Comparison of ENCODE assay signal across 15 cellular contexts in the genomic region with DNA sequence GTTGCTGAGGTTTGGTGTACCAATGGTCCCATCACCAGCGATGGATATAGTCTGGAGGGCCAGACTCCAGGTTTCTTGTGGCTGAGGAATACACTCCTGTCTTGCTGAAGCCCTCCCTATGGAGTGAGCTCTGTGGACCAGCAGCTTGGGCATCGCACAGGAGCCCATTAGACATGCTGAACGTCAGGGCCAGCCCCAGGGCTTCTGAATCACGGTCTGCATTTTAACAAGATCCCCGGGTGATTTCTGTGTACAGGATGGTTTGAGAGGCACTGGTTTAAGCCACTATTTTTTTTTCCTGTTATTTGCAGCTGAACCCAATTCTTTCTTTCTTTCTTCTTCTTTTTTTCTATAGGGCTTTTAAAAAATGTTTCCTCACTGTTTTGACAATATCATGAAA.
A peak's percentile ranks its signal among the peaks of the same experiment; 100 is the strongest.
DNase-seq lines count a peak whose midpoint lies in the region; ATAC-seq and TF ChIP-seq lines count a peak whose summit lies in the region.
"Had no signal": no experiment of that assay in that cellular context is flagged by ENCODE, and none has a peak within 500 bp of the region (broad histone marks: within the 10 kb centered on the region; RNA-seq: fewer than 3 reads in every experiment).

No MANE protein-coding gene starts in this region.

- H3K36me3 Mint-ChIP-seq in CD4-positive, CD25-positive, alpha-beta regulatory T cell: no peaks in the 10 kb centered on the region
- H3K36me3 Mint-ChIP-seq in HFFc6 (ENCODE audit: low read depth): 0 out of 2 replicates have a peak, but pooled peaks cover 7% of the 10 kb centered on the region
- H3K36me3 Mint-ChIP-seq in activated T-helper 17 cell treated with anti-CD3 and anti-CD28 coated beads, Interleukin-2, amount 50 U/mL, for 72 hours (ENCODE audit: low read depth): no peaks in the 10 kb centered on the region

- no peaks in the 10 kb centered on the region for H3K79me2 ChIP-seq in parathyroid adenoma

- no peak overlapping the region for H3K9ac ChIP-seq in parathyroid adenoma

- peaks cover 25 to 60% (median 40%) of the 10 kb centered on the region in 4 donors for H3K4me1 Mint-ChIP-seq in CD4-positive, CD25-positive, alpha-beta regulatory T cell
- H3K4me1 Mint-ChIP-seq in HFFc6 (ENCODE audit: low read depth): peaks cover 23% of the 10 kb centered on the region
- peaks cover 29% of the 10 kb centered on the region for H3K4me1 Mint-ChIP-seq in activated T-helper 17 cell treated with anti-CD3 and anti-CD28 coated beads, Interleukin-2, amount 50 U/mL, for 72 hours

- no peak overlapping the region for H3K4me2 ChIP-seq in parathyroid adenoma (ENCODE audit: low read length)

- ATAC-seq in CD4-positive, CD25-positive, alpha-beta regulatory T cell (ENCODE audit: low read depth in 2 of 2): no peak
- no peak for ATAC-seq in activated T-helper 17 cell treated with anti-CD3 and anti-CD28 coated beads, Interleukin-2, amount 50 U/mL, for 72 hours (replicated peaks)
- ATAC-seq in GM18907 (IDR thresholded peaks at IDR 0.05; ENCODE audit: unreplicated experiment) (no peak), GM21390 (IDR thresholded peaks at IDR 0.05; ENCODE audit: unreplicated experiment) (no peak)

- DNase-seq in CD4-positive, CD25-positive, alpha-beta regulatory T cell: no peak
- DNase-seq in HFFc6 (no peak), NCI-H345 (lab: John Stamatoyannopoulos, UW) (no peak), GM13976 (ENCODE audit: low spot score) (no peak)
- DNase-seq: activated CD4-positive, alpha-beta T cell treated with anti-CD3 and anti-CD28 coated beads for 4 hours; cerebellar nuclear complex; NCI-H1048; OCI-M1; stimulated activated CD4-positive, alpha-beta T cell treated with anti-CD3 and anti-CD28 coated beads, Interleukin-2, amount 100 ng/mL, for 48 hours had no signal

- peaks cover 32% of the 10 kb centered on the region for H3K4me1 ChIP-seq in CD4-positive, CD25-positive, alpha-beta regulatory T cell (ENCODE audit: control insufficient read depth, insufficient read depth, low read length, poor library complexity, severe bottlenecking)
- no peaks in the 10 kb centered on the region for H3K4me1 ChIP-seq in parathyroid adenoma

- H3K27me3 ChIP-seq in CD4-positive, CD25-positive, alpha-beta regulatory T cell (ENCODE audit: control insufficient read depth, insufficient read depth, low read length): no peaks in the 10 kb centered on the region
- no peaks in the 10 kb centered on the region for H3K27me3 ChIP-seq in parathyroid adenoma (ENCODE audit: control insufficient read depth, insufficient read depth, low read length)

- no peaks in the 10 kb centered on the region for H3K9me3 Mint-ChIP-seq in CD4-positive, CD25-positive, alpha-beta regulatory T cell
- H3K9me3 Mint-ChIP-seq in HFFc6: no peaks in the 10 kb centered on the region
- H3K9me3 Mint-ChIP-seq in activated T-helper 17 cell treated with anti-CD3 and anti-CD28 coated beads, Interleukin-2, amount 50 U/mL, for 72 hours: no peaks in the 10 kb centered on the region

- no peaks in the 10 kb centered on the region for H3K9me3 ChIP-seq in CD4-positive, CD25-positive, alpha-beta regulatory T cell (ENCODE audit: control insufficient read depth in 2 of 2, low read length in 2 of 2)
- H3K9me3 ChIP-seq in parathyroid adenoma (ENCODE audit: control insufficient read depth, low read length): no peaks in the 10 kb centered on the region

- no peak overlapping the region for H3K27ac ChIP-seq in CD4-positive, CD25-positive, alpha-beta regulatory T cell (ENCODE audit: insufficient read depth, low read length, poor library complexity, severe bottlenecking)
- H3K27ac ChIP-seq in parathyroid adenoma: peak overlapping the region; percentile 39
- H3K27ac ChIP-seq: C4-2B had no signal

- no peaks in the 10 kb centered on the region for H3K27me3 Mint-ChIP-seq in CD4-positive, CD25-positive, alpha-beta regulatory T cell
- peaks cover 9% of the 10 kb centered on the region for H3K27me3 Mint-ChIP-seq in HFFc6 (ENCODE audit: insufficient read depth)
- peaks cover 8% of the 10 kb centered on the region for H3K27me3 Mint-ChIP-seq in activated T-helper 17 cell treated with anti-CD3 and anti-CD28 coated beads, Interleukin-2, amount 50 U/mL, for 72 hours

- TF ChIP-seq CTCF in HFFc6 (IDR thresholded peaks at IDR 0.05): no peak
- no peak for TF ChIP-seq CTCF in parathyroid adenoma (IDR thresholded peaks at IDR 0.05)
- TF ChIP-seq CTCF in GM13976 (IDR thresholded peaks at IDR 0.05; ENCODE audit: borderline replicate concordance, control extremely low read depth, extremely low read depth, insufficient read depth, missing control alignments): no peak

- H3K4me3 Mint-ChIP-seq in CD4-positive, CD25-positive, alpha-beta regulatory T cell: peak overlapping the region in 1 of 4 donors; percentile 7
- H3K4me3 Mint-ChIP-seq in HFFc6: no peak overlapping the region
- H3K4me3 Mint-ChIP-seq in activated T-helper 17 cell treated with anti-CD3 and anti-CD28 coated beads, Interleukin-2, amount 50 U/mL, for 72 hours: peak overlapping the region; percentile 71

- no peak overlapping the region for H2AFZ ChIP-seq in parathyroid adenoma

- no peak overlapping the region for H3K4me3 ChIP-seq in CD4-positive, CD25-positive, alpha-beta regulatory T cell (ENCODE audit: low read depth, low read length)
- no peak overlapping the region for H3K4me3 ChIP-seq in parathyroid adenoma (ENCODE audit: low read depth, low read length)

- in situ Hi-C loops in GM13976 (cut with MboI; ENCODE audit: low sequenced_read_pairs, unreplicated experiment): loop anchor here (10.0 kb wide), 1 partner anchor 88 kb away; no protein-coding TSS in a partner anchor

- peak overlapping the region; percentile 85 to 99 (median 98) for H3K27ac Mint-ChIP-seq in CD4-positive, CD25-positive, alpha-beta regulatory T cell
- peak overlapping the region; percentile 13; the same call in 1 of the 2 replicates for H3K27ac Mint-ChIP-seq in HFFc6
- peak overlapping the region; percentile 94 for H3K27ac Mint-ChIP-seq in activated T-helper 17 cell treated with anti-CD3 and anti-CD28 coated beads, Interleukin-2, amount 50 U/mL, for 72 hours
- H3K27ac Mint-ChIP-seq: progenitor cell of endocrine pancreas had no signal

- H3K36me3 ChIP-seq in CD4-positive, CD25-positive, alpha-beta regulatory T cell (ENCODE audit: control insufficient read depth, insufficient read depth, low read length): no peaks in the 10 kb centered on the region
- H3K36me3 ChIP-seq in parathyroid adenoma (ENCODE audit: control insufficient read depth, insufficient read depth, low read length): no peaks in the 10 kb centered on the region

Comparison
In these comparisons a context has a peak if more than half of its experiments do, and no peak if none do; other contexts are left out.
1. H3K27ac Mint-ChIP-seq: peak in every context shown above with its lines; median percentile 98 in CD4-positive, CD25-positive, alpha-beta regulatory T cell; 94 in activated T-helper 17 cell treated with anti-CD3 and anti-CD28 coated beads, Interleukin-2, amount 50 U/mL, for 72 hours; 13 in HFFc6.